Comparison of ENCODE assay signal across 22 cellular contexts in the genomic region with DNA sequence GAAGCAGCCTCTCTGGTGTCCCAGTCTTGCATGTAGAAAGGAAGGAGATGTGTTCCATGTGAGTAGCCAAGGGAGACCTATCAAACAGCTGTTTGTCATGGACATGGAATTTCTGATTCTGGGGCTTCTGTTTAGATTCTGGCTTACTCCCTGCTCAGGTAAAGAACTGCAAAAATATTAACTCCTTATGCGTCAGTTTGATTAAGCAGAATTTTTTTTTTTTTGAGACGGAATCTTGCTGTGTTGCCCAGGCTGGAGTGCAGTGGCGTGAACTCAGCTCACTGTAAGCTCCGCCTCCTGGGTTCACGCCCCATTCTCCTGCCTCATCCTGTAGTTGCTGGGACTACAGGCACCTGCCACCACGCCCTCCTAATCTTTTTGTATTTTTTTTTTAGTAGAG. TPM values are rescaled to one million over a fixed set of nuclear protein-coding genes. Genes with fewer than 3 reads are reported as not detected.
DNase-seq lines count a peak whose midpoint lies in the region; ATAC-seq and TF ChIP-seq lines count a peak whose summit lies in the region.
"Had no signal": no experiment of that assay in that cellular context is flagged by ENCODE, and none has a peak within 500 bp of the region (broad histone marks: within the 10 kb centered on the region; RNA-seq: fewer than 3 reads in every experiment).

No MANE protein-coding gene starts in this region.

- H3K4me2 ChIP-seq in BLaER1: peak overlapping the region; percentile 65
- no peak overlapping the region for H3K4me2 ChIP-seq in mesendoderm (ENCODE audit: low read length)

- H3K9me3 ChIP-seq in BLaER1: no peaks in the 10 kb centered on the region
- no peaks in the 10 kb centered on the region for H3K9me3 ChIP-seq in HEK293 (ENCODE audit: control insufficient read depth, insufficient read depth, low read depth, low read length)
- no peaks in the 10 kb centered on the region for H3K9me3 ChIP-seq in upper lobe of right lung

- peak overlapping the region; percentile 2; the same call in 1 of the 2 replicates for H3K9ac ChIP-seq in BLaER1
- H3K9ac ChIP-seq in mesendoderm (ENCODE audit: low read length): no peak overlapping the region

- H3K4me3 ChIP-seq in BLaER1 (no peak overlapping the region), HEK293 (ENCODE audit: low read depth, low read length) (no peak overlapping the region), mesendoderm (ENCODE audit: low read length) (no peak overlapping the region), upper lobe of right lung (no peak overlapping the region)

- no peak overlapping the region for H4K5ac ChIP-seq in mesendoderm (ENCODE audit: low read length)

- H3K4me1 ChIP-seq in BLaER1 (peaks cover 21% of the 10 kb centered on the region), HEK293 (ENCODE audit: control insufficient read depth, insufficient read depth, low read length) (no peaks in the 10 kb centered on the region; the same call in 1 of the 2 replicates), mesendoderm (ENCODE audit: control insufficient read depth, low read depth, low read length) (peaks cover 3% of the 10 kb centered on the region), upper lobe of right lung (no peaks in the 10 kb centered on the region)

- no peak overlapping the region for H3K23ac ChIP-seq in mesendoderm (ENCODE audit: low read length)

- CTCF ChIA-PET in HEK293 (lab: Yijun Ruan, JAX): interaction anchor here (0.7 kb wide), 1 partner anchor 184 kb away, joined by 4 read pairs; no protein-coding TSS in a partner anchor

- no peak overlapping the region for H2BK5ac ChIP-seq in mesendoderm (ENCODE audit: low read length)

- H2BK15ac ChIP-seq in mesendoderm (replicated peaks; ENCODE audit: low read depth): no peak overlapping the region

- H3K79me1 ChIP-seq in mesendoderm (ENCODE audit: low read length): no peaks in the 10 kb centered on the region

- no peak overlapping the region for H2AK5ac ChIP-seq in mesendoderm (ENCODE audit: low read length)

- no peak overlapping the region for H2BK120ac ChIP-seq in mesendoderm (ENCODE audit: low read depth, low read length)

- peak overlapping the region; percentile 48 for H3K27ac ChIP-seq in BLaER1
- no peak overlapping the region for H3K27ac ChIP-seq in HEK293 (ENCODE audit: extremely low read depth, low read depth, low read length)
- H3K27ac ChIP-seq in mesendoderm (ENCODE audit: low read depth, low read length): no peak overlapping the region
- no peak overlapping the region for H3K27ac ChIP-seq in upper lobe of right lung

- H3K79me2 ChIP-seq in mesendoderm (ENCODE audit: control insufficient read depth, insufficient read depth, low read length): no peaks in the 10 kb centered on the region

- H3K4ac ChIP-seq in mesendoderm (ENCODE audit: low read depth, low read length): no peak overlapping the region

- ATAC-seq in GM21423 (IDR thresholded peaks at IDR 0.05; ENCODE audit: unreplicated experiment): no peak
- no peak for ATAC-seq in upper lobe of right lung
- ATAC-seq: HCT116, Panc1, Right ventricle myocardium inferior had no signal

- no peak overlapping the region for H3K18ac ChIP-seq in mesendoderm (ENCODE audit: low read length)

- POLR2A ChIA-PET in HEK293 (lab: Yijun Ruan, JAX): no interaction called here

- H3K36me3 ChIP-seq in BLaER1 (peaks cover 35% of the 10 kb centered on the region), HEK293 (ENCODE audit: control insufficient read depth in 2 of 2, insufficient read depth in 1 of 2, low read length in 2 of 2) (peaks cover 37 to 40% of the 10 kb centered on the region in 2 experiments), mesendoderm (ENCODE audit: control insufficient read depth, insufficient read depth, low read length) (no peaks in the 10 kb centered on the region), upper lobe of right lung (peaks cover 34% of the 10 kb centered on the region)

- TF ChIP-seq CTCF in HEK293 (tag by site-specific recombination; IDR thresholded peaks at IDR 0.05) (no peak), upper lobe of right lung (IDR thresholded peaks at IDR 0.05) (no peak)

- intact Hi-C loops in upper lobe of right lung (cut with DNase I): no loop called here

- TF ChIP-seq POLR2A in erythroblast (IDR thresholded peaks at IDR 0.05; ENCODE audit: low read length): no peak

- peak overlapping the region; percentile 86 for H4K8ac ChIP-seq in mesendoderm (ENCODE audit: low read depth, low read length)

- H3K27me3 ChIP-seq in BLaER1 (no peaks in the 10 kb centered on the region), mesendoderm (ENCODE audit: insufficient read depth, low read length, poor library complexity) (no peaks in the 10 kb centered on the region), upper lobe of right lung (no peaks in the 10 kb centered on the region)

- DNase-seq in erythroblast (lab: John Stamatoyannopoulos, UW) (peak; percentile 69 to 77), mesendoderm (no peak), foreskin melanocyte (no peak), SW 1271 (lab: John Stamatoyannopoulos, UW) (no peak), upper lobe of right lung (no peak)
- DNase-seq: 8988T, COR-L47, DMS 273 treated with DMSO at 0.1 percent for 48 hours, Karpas-422, MV-4-11, NCI-H1694, NCI-H2081, NCI-H2171, NCI-H345, NCI-H524 treated with DMSO at 0.1 percent for 48 hours, NCI-H82 had no signal

- H3K56ac ChIP-seq in mesendoderm (ENCODE audit: low read length): no peak overlapping the region

- peaks cover 10% of the 10 kb centered on the region for H4K20me1 ChIP-seq in BLaER1

- no CpG with 5 or more reads among the region's 6 CpGs for WGBS in mesendoderm (ENCODE audit: extremely low coverage, insufficient coverage, low lambda C conversion rate)

TF ChIP-seq in HEK293, 187 proteins besides CTCF, POLR2A, EP300 and RAD21:
- peak; percentile 78 for TF ChIP-seq ZNF121 (tag by site-specific recombination; IDR thresholded peaks at IDR 0.05)
- TF ChIP-seq, protein P1, sequence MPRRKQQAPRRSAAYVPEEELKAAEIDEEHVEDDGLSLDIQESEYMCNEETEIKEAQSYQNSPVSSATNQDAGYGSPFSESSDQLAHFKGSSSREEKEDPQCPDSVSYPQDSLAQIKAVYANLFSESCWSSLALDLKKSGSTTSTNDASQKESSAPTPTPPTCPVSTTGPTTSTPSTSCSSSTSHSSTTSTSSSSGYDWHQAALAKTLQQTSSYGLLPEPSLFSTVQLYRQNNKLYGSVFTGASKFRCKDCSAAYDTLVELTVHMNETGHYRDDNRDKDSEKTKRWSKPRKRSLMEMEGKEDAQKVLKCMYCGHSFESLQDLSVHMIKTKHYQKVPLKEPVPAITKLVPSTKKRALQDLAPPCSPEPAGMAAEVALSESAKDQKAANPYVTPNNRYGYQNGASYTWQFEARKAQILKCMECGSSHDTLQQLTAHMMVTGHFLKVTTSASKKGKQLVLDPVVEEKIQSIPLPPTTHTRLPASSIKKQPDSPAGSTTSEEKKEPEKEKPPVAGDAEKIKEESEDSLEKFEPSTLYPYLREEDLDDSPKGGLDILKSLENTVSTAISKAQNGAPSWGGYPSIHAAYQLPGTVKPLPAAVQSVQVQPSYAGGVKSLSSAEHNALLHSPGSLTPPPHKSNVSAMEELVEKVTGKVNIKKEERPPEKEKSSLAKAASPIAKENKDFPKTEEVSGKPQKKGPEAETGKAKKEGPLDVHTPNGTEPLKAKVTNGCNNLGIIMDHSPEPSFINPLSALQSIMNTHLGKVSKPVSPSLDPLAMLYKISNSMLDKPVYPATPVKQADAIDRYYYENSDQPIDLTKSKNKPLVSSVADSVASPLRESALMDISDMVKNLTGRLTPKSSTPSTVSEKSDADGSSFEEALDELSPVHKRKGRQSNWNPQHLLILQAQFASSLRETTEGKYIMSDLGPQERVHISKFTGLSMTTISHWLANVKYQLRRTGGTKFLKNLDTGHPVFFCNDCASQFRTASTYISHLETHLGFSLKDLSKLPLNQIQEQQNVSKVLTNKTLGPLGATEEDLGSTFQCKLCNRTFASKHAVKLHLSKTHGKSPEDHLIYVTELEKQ (tag by site-specific recombination; IDR thresholded peaks at IDR 0.05; ENCODE audit: borderline replicate concordance): no peak

RNA-seq across cellular contexts. Expression of a gene that starts 6.8 kb away (rescaled TPM):
- 20.0 TPM for polyA plus RNA-seq in mesendoderm (2013, experiment 1 of 2)
- 18.7 TPM for polyA plus RNA-seq in mesendoderm (2013, experiment 2 of 2)
- total RNA-seq in upper lobe of right lung: 19.9 TPM

RNA-seq across cellular contexts. Expression of a gene that starts 7.0 kb away (rescaled TPM):
- 4.2 TPM for polyA plus RNA-seq in mesendoderm (2013, experiment 1 of 2)
- 3.7 TPM for polyA plus RNA-seq in mesendoderm (2013, experiment 2 of 2)
- 18.6 TPM for total RNA-seq in upper lobe of right lung

RNA-seq across cellular contexts. Expression of a gene that starts 54.3 kb away (rescaled TPM):
- polyA plus RNA-seq in mesendoderm (2013, experiment 1 of 2): 7.8 TPM
- polyA plus RNA-seq in mesendoderm (2013, experiment 2 of 2): 7.2 TPM
- total RNA-seq in upper lobe of right lung: 41.4 TPM

Comparison
In these comparisons a context has a peak if more than half of its experiments do, and no peak if none do; other contexts are left out.
1. DNase-seq: peak in erythroblast (2 of 2); none in mesendoderm (single experiment), foreskin melanocyte (single experiment), SW 1271 (0 of 2) and upper lobe of right lung (single experiment).